ENCODE assay signal across 1 cellular context in the genomic region with DNA sequence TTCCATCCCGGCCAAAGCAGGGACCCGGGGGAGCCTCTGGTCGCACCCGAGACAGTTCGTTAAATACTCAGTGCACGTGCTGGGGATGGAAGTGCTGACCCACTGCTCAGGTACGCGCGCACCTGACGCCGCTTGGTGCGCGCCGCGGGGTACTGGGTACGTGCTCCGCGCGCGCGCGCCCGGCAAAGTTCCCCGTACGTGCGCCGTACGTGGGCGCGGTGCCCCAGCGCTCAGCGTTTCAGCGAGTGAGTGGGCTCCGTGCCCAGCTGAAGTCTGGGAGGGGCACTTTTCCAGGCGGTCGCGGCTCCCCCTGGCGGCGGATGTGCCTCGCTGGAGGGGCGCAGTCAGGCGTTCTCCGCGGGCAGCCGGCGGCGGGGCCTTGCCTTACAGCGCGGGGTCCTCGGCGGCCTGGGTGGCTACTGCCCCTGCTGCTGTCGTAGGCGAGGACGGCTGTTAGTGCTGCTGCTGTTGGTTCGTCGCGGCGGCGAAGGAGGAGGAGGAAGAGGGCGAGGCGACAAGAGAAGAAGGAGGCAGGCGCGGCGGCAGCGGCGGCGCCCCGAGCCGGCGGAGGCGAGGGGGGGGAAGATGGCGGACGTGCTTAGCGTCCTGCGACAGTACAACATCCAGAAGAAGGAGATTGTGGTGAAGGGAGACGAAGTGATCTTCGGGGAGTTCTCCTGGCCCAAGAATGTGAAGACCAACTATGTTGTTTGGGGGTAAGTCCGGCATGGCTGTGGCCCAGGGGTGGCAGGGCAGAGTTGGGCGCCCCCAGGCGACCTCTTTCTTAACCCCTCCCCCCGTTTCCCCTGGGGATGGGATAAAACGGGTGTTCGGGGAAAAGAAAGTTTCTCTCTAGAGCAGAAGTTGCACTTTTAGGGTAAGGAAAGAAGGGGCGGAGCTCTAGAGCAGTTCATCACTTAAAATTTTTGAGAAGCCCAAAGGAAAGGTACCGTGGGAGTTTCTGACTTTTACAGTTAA.
A peak's percentile ranks its signal among the peaks of the same experiment; 100 is the strongest.
TF ChIP-seq lines count a peak whose summit lies in the region.

A gene (plus strand): TSS at position 416 of the 978 bp plus-strand sequence. CDS start 170 bp downstream, at position 586.

TF ChIP-seq in HepG2, 621 proteins besides CTCF, POLR2A, EP300 and RAD21 (continued from another document and continues in another):
- TF ChIP-seq CHD4 (IDR thresholded peaks at IDR 0.05; ENCODE audit: borderline replicate concordance, low read length) (no peak; the same call in 1 of the 2 replicates), RARG (CRISPR knock-in tag; IDR thresholded peaks at IDR 0.05; ENCODE audit: low read depth) (no peak; the same call in 1 of the 2 replicates), ARID2 (CRISPR knock-in tag; IDR thresholded peaks at IDR 0.05; ENCODE audit: borderline replicate concordance) (peak; percentile 97), CHCHD3 (CRISPR knock-in tag; IDR thresholded peaks at IDR 0.05) (peak; percentile 72; the same call in 1 of the 2 replicates), RCOR2 (CRISPR knock-in tag; IDR thresholded peaks at IDR 0.05) (peak; percentile 69; the same call in 1 of the 2 replicates), PCBP1 (IDR thresholded peaks at IDR 0.05; ENCODE audit: borderline replicate concordance, low read depth, low read length) (no peak), ZNF282 (IDR thresholded peaks at IDR 0.05; ENCODE audit: partially characterized antibody) (no peak), TOE1 (CRISPR knock-in tag; IDR thresholded peaks at IDR 0.05) (no peak; the same call in 1 of the 2 replicates), IKZF1 (IDR thresholded peaks at IDR 0.05) (no peak), ZFP82 (CRISPR knock-in tag; IDR thresholded peaks at IDR 0.05; ENCODE audit: borderline replicate concordance) (peak; percentile 44; the same call in 1 of the 2 replicates), ZFP36 (IDR thresholded peaks at IDR 0.05; ENCODE audit: borderline replicate concordance, low read depth, low read length, partially characterized antibody) (no peak), DNMT1 (CRISPR knock-in tag; IDR thresholded peaks at IDR 0.05) (peak; percentile 93), ZKSCAN8 (CRISPR knock-in tag; IDR thresholded peaks at IDR 0.05; ENCODE audit: borderline replicate concordance) (peak; percentile 93; the same call in 1 of the 2 replicates), SRSF1 (optimal IDR thresholded peaks at IDR 0.05; ENCODE audit: low read depth, low read length) (peak; percentile 49), CAMTA2 (CRISPR knock-in tag; IDR thresholded peaks at IDR 0.05; ENCODE audit: borderline replicate concordance) (peak; percentile 85), ZNF207 (IDR thresholded peaks at IDR 0.05; ENCODE audit: borderline replicate concordance) (no peak), ZBTB3 (CRISPR knock-in tag; IDR thresholded peaks at IDR 0.05; ENCODE audit: borderline replicate concordance, low read depth) (0 out of 2 replicates have a peak, but pooled peaks have one; percentile 87), GATAD1 (CRISPR knock-in tag; IDR thresholded peaks at IDR 0.05) (peak; percentile 91), ZBTB1 (CRISPR knock-in tag; IDR thresholded peaks at IDR 0.05; ENCODE audit: borderline replicate concordance) (no peak), SCMH1 (CRISPR knock-in tag; IDR thresholded peaks at IDR 0.05; ENCODE audit: borderline replicate concordance) (no peak), ZNF432 (CRISPR knock-in tag; IDR thresholded peaks at IDR 0.05; ENCODE audit: borderline replicate concordance) (no peak), ZNF776 (CRISPR knock-in tag; IDR thresholded peaks at IDR 0.05) (peak; percentile 87), ZFP90 (CRISPR knock-in tag; IDR thresholded peaks at IDR 0.05; ENCODE audit: borderline replicate concordance) (peak; percentile 78; the same call in 1 of the 2 replicates), PAF1 (CRISPR knock-in tag; IDR thresholded peaks at IDR 0.05) (no peak), SALL1 (CRISPR knock-in tag; IDR thresholded peaks at IDR 0.05) (peak; percentile 98), IRF2 (CRISPR knock-in tag; IDR thresholded peaks at IDR 0.05) (peak; percentile 97), ZNF746 (CRISPR knock-in tag; IDR thresholded peaks at IDR 0.05) (peak; percentile 70; the same call in 1 of the 2 replicates), SOX5 (CRISPR knock-in tag; IDR thresholded peaks at IDR 0.05; ENCODE audit: borderline replicate concordance) (peak; percentile 70; the same call in 1 of the 2 replicates), TAF1 (CRISPR knock-in tag; IDR thresholded peaks at IDR 0.05) (peak; percentile 96), ZZZ3 (CRISPR knock-in tag; IDR thresholded peaks at IDR 0.05; ENCODE audit: borderline replicate concordance) (no peak), ATRX (CRISPR knock-in tag; IDR thresholded peaks at IDR 0.05; ENCODE audit: borderline replicate concordance) (no peak), FOXK2 (IDR thresholded peaks at IDR 0.05) (no peak)
- TF ChIP-seq, protein P1, sequence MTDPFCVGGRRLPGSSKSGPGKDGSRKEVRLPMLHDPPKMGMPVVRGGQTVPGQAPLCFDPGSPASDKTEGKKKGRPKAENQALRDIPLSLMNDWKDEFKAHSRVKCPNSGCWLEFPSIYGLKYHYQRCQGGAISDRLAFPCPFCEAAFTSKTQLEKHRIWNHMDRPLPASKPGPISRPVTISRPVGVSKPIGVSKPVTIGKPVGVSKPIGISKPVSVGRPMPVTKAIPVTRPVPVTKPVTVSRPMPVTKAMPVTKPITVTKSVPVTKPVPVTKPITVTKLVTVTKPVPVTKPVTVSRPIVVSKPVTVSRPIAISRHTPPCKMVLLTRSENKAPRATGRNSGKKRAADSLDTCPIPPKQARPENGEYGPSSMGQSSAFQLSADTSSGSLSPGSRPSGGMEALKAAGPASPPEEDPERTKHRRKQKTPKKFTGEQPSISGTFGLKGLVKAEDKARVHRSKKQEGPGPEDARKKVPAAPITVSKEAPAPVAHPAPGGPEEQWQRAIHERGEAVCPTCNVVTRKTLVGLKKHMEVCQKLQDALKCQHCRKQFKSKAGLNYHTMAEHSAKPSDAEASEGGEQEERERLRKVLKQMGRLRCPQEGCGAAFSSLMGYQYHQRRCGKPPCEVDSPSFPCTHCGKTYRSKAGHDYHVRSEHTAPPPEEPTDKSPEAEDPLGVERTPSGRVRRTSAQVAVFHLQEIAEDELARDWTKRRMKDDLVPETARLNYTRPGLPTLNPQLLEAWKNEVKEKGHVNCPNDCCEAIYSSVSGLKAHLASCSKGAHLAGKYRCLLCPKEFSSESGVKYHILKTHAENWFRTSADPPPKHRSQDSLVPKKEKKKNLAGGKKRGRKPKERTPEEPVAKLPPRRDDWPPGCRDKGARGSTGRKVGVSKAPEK (CRISPR knock-in tag; IDR thresholded peaks at IDR 0.05; ENCODE audit: borderline replicate concordance), result peak; percentile 85
- TF ChIP-seq, protein P2, sequence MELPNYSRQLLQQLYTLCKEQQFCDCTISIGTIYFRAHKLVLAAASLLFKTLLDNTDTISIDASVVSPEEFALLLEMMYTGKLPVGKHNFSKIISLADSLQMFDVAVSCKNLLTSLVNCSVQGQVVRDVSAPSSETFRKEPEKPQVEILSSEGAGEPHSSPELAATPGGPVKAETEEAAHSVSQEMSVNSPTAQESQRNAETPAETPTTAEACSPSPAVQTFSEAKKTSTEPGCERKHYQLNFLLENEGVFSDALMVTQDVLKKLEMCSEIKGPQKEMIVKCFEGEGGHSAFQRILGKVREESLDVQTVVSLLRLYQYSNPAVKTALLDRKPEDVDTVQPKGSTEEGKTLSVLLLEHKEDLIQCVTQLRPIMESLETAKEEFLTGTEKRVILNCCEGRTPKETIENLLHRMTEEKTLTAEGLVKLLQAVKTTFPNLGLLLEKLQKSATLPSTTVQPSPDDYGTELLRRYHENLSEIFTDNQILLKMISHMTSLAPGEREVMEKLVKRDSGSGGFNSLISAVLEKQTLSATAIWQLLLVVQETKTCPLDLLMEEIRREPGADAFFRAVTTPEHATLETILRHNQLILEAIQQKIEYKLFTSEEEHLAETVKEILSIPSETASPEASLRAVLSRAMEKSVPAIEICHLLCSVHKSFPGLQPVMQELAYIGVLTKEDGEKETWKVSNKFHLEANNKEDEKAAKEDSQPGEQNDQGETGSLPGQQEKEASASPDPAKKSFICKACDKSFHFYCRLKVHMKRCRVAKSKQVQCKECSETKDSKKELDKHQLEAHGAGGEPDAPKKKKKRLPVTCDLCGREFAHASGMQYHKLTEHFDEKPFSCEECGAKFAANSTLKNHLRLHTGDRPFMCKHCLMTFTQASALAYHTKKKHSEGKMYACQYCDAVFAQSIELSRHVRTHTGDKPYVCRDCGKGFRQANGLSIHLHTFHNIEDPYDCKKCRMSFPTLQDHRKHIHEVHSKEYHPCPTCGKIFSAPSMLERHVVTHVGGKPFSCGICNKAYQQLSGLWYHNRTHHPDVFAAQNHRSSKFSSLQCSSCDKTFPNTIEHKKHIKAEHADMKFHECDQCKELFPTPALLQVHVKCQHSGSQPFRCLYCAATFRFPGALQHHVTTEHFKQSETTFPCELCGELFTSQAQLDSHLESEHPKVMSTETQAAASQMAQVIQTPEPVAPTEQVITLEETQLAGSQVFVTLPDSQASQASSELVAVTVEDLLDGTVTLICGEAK (IDR thresholded peaks at IDR 0.05), result no peak
- TF ChIP-seq, protein P2 (CRISPR knock-in tag; IDR thresholded peaks at IDR 0.05), result peak; percentile 92
- TF ChIP-seq, protein P3, sequence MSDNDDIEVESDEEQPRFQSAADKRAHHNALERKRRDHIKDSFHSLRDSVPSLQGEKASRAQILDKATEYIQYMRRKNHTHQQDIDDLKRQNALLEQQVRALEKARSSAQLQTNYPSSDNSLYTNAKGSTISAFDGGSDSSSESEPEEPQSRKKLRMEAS (IDR thresholded peaks at IDR 0.05), result peak; percentile 82
- TF ChIP-seq, protein P4, sequence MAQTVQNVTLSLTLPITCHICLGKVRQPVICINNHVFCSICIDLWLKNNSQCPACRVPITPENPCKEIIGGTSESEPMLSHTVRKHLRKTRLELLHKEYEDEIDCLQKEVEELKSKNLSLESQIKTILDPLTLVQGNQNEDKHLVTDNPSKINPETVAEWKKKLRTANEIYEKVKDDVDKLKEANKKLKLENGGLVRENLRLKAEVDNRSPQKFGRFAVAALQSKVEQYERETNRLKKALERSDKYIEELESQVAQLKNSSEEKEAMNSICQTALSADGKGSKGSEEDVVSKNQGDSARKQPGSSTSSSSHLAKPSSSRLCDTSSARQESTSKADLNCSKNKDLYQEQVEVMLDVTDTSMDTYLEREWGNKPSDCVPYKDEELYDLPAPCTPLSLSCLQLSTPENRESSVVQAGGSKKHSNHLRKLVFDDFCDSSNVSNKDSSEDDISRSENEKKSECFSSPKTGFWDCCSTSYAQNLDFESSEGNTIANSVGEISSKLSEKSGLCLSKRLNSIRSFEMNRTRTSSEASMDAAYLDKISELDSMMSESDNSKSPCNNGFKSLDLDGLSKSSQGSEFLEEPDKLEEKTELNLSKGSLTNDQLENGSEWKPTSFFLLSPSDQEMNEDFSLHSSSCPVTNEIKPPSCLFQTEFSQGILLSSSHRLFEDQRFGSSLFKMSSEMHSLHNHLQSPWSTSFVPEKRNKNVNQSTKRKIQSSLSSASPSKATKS (CRISPR knock-in tag; IDR thresholded peaks at IDR 0.05), result 0 out of 2 replicates have a peak, but pooled peaks have one; percentile 69
- TF ChIP-seq, protein P5, sequence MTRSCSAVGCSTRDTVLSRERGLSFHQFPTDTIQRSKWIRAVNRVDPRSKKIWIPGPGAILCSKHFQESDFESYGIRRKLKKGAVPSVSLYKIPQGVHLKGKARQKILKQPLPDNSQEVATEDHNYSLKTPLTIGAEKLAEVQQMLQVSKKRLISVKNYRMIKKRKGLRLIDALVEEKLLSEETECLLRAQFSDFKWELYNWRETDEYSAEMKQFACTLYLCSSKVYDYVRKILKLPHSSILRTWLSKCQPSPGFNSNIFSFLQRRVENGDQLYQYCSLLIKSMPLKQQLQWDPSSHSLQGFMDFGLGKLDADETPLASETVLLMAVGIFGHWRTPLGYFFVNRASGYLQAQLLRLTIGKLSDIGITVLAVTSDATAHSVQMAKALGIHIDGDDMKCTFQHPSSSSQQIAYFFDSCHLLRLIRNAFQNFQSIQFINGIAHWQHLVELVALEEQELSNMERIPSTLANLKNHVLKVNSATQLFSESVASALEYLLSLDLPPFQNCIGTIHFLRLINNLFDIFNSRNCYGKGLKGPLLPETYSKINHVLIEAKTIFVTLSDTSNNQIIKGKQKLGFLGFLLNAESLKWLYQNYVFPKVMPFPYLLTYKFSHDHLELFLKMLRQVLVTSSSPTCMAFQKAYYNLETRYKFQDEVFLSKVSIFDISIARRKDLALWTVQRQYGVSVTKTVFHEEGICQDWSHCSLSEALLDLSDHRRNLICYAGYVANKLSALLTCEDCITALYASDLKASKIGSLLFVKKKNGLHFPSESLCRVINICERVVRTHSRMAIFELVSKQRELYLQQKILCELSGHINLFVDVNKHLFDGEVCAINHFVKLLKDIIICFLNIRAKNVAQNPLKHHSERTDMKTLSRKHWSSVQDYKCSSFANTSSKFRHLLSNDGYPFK (CRISPR knock-in tag; IDR thresholded peaks at IDR 0.05; ENCODE audit: borderline replicate concordance), result peak; percentile 83
- TF ChIP-seq, protein P6, sequence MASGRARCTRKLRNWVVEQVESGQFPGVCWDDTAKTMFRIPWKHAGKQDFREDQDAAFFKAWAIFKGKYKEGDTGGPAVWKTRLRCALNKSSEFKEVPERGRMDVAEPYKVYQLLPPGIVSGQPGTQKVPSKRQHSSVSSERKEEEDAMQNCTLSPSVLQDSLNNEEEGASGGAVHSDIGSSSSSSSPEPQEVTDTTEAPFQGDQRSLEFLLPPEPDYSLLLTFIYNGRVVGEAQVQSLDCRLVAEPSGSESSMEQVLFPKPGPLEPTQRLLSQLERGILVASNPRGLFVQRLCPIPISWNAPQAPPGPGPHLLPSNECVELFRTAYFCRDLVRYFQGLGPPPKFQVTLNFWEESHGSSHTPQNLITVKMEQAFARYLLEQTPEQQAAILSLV (CRISPR knock-in tag; IDR thresholded peaks at IDR 0.05; ENCODE audit: borderline replicate concordance), result peak; percentile 98
